In genomic region chr16:31441956-31442355, GRCh38 we compare ENCODE assay signal across 9 cellular contexts. TPM values are rescaled to one million over a fixed set of nuclear protein-coding genes. Genes with fewer than 3 reads are reported as not detected.
DNase-seq lines count a peak whose midpoint lies in the region; ATAC-seq and TF ChIP-seq lines count a peak whose summit lies in the region.
"Had no signal": no experiment of that assay in that cellular context is flagged by ENCODE, and none has a peak within 500 bp of the region (broad histone marks: within the 10 kb centered on the region; RNA-seq: fewer than 3 reads in every experiment).

No MANE protein-coding gene starts in this region.

- CTCF ChIA-PET in activated naive CD4-positive, alpha-beta T cell treated with anti-CD3 and anti-CD28 coated beads, Interleukin-2, amount 10 ng/mL, durations not matched to agents 7 days and 5 days (lab: Charles Lee): interaction anchor here (0.9 to 2.4 kb wide), 6 partner anchors 11 to 242 kb away, joined by 3 to 20 read pairs (median 10); no protein-coding TSS in a partner anchor
- CTCF ChIA-PET in mammary epithelial cell (lab: Charles Lee; ENCODE audit: low non-redundant PET): no interaction called here
- CTCF ChIA-PET in naive thymus-derived CD4-positive, alpha-beta T cell (lab: Charles Lee): interaction anchor here (0.6 to 2.4 kb wide), 7 partner anchors 10 to 539 kb away, joined by 3 to 11 read pairs (median 3); partner anchors contain the start of genes ARMC5 and HSD3B7

- no peaks in the 10 kb centered on the region for H3K36me3 Mint-ChIP-seq in activated naive CD4-positive, alpha-beta T cell treated with anti-CD3 and anti-CD28 coated beads, Interleukin-2, amount 10 ng/mL, durations not matched to agents 7 days and 5 days
- no peaks in the 10 kb centered on the region for H3K36me3 Mint-ChIP-seq in naive thymus-derived CD4-positive, alpha-beta T cell

- H3K4me2 ChIP-seq in mammary epithelial cell (ENCODE audit: insufficient read depth, low read depth, low read length): no peak overlapping the region

- no peaks in the 10 kb centered on the region for H3K9me3 Mint-ChIP-seq in activated naive CD4-positive, alpha-beta T cell treated with anti-CD3 and anti-CD28 coated beads, Interleukin-2, amount 10 ng/mL, durations not matched to agents 7 days and 5 days
- H3K9me3 Mint-ChIP-seq in naive thymus-derived CD4-positive, alpha-beta T cell: no peaks in the 10 kb centered on the region

- TSS peak; percentile 81 for BruUV-seq in mammary epithelial cell (replicated peaks; lab: Mats Ljungman, UMichigan)

- POLR2A ChIA-PET in naive thymus-derived CD4-positive, alpha-beta T cell (lab: Charles Lee): interaction anchor here (1.1 kb wide), 1 partner anchor 13 kb away, joined by 3 read pairs; the partner anchor contains the start of gene COX6A2

- dilution Hi-C loops in mammary epithelial cell (cut with HindIII; ENCODE audit: low sequenced_read_pairs): no loop called here

- WGBS in mammary epithelial cell (ENCODE audit: low coverage, missing lambda C conversion rate): 68% methylated on average over 7 of the region's 34 CpGs

- peaks cover 12% of the 10 kb centered on the region for H3K4me1 Mint-ChIP-seq in activated naive CD4-positive, alpha-beta T cell treated with anti-CD3 and anti-CD28 coated beads, Interleukin-2, amount 10 ng/mL, durations not matched to agents 7 days and 5 days
- peaks cover 0 to 27% (median 10%) of the 10 kb centered on the region in 7 donors for H3K4me1 Mint-ChIP-seq in naive thymus-derived CD4-positive, alpha-beta T cell

- H3K4me3 Mint-ChIP-seq in activated naive CD4-positive, alpha-beta T cell treated with anti-CD3 and anti-CD28 coated beads, Interleukin-2, amount 10 ng/mL, durations not matched to agents 7 days and 5 days: peak overlapping the region; percentile 78
- peak overlapping the region; percentile 70 to 87 (median 83) for H3K4me3 Mint-ChIP-seq in naive thymus-derived CD4-positive, alpha-beta T cell

- no peak overlapping the region for H3K27ac Mint-ChIP-seq in activated naive CD4-positive, alpha-beta T cell treated with anti-CD3 and anti-CD28 coated beads, Interleukin-2, amount 10 ng/mL, durations not matched to agents 7 days and 5 days
- peak overlapping the region in 7 of 9 donors; percentile 9 to 83 (median 21) for H3K27ac Mint-ChIP-seq in naive thymus-derived CD4-positive, alpha-beta T cell

- peaks cover 16% of the 10 kb centered on the region for H3K27me3 Mint-ChIP-seq in activated naive CD4-positive, alpha-beta T cell treated with anti-CD3 and anti-CD28 coated beads, Interleukin-2, amount 10 ng/mL, durations not matched to agents 7 days and 5 days
- H3K27me3 Mint-ChIP-seq in naive thymus-derived CD4-positive, alpha-beta T cell: peaks cover 0 to 3% (median 0%) of the 10 kb centered on the region in 5 donors

- no peaks in the 10 kb centered on the region for H3K79me2 ChIP-seq in mammary epithelial cell (ENCODE audit: insufficient read depth, low read length)

- no peaks in the 10 kb centered on the region for H4K20me1 ChIP-seq in mammary epithelial cell (ENCODE audit: insufficient read depth, low read length)

- H3K4me3 ChIP-seq in mammary epithelial cell (replicated peaks in 1 of 3; ENCODE audit: insufficient read depth in 1 of 3, low read depth in 2 of 3, low read length in 3 of 3): no peak overlapping the region
- no peak overlapping the region for H3K4me3 ChIP-seq in naive thymus-derived CD4-positive, alpha-beta T cell (ENCODE audit: low read length)
- H3K4me3 ChIP-seq in uterus: peak overlapping the region; percentile 59 to 79

- TF ChIP-seq CTCF in mammary epithelial cell (conservative IDR thresholded peaks at IDR 0.05 in 1 of 2, IDR thresholded peaks at IDR 0.05 in 1 of 2; ENCODE audit: extremely low read depth in 1 of 2, insufficient read depth in 1 of 2, low read depth in 1 of 2, low read length in 2 of 2) (no peak), uterus (IDR thresholded peaks at IDR 0.05) (no peak)

- H3K9me3 ChIP-seq in mammary epithelial cell (replicated peaks; ENCODE audit: insufficient read depth, low read length) (no peaks in the 10 kb centered on the region), uterus (no peaks in the 10 kb centered on the region)
- H3K9me3 ChIP-seq in naive thymus-derived CD4-positive, alpha-beta T cell (ENCODE audit: control insufficient read depth in 2 of 3, low read length in 3 of 3): no peaks in the 10 kb centered on the region

- no peak for DNase-seq in activated naive CD4-positive, alpha-beta T cell treated with anti-CD3 and anti-CD28 coated beads, Interleukin-2, amount 10 ng/mL, durations not matched to agents 7 days and 5 days
- no peak for DNase-seq in activated naive CD4-positive, alpha-beta T cell (lab: John Stamatoyannopoulos, UW)
- no peak for DNase-seq in mammary epithelial cell
- no peak for DNase-seq in naive thymus-derived CD4-positive, alpha-beta T cell
- no peak for DNase-seq in uterus
- no peak for DNase-seq in T-helper 9 cell
- no peak for DNase-seq in NCI-H2029 treated with DMSO at 0.1 percent for 48 hours (lab: John Stamatoyannopoulos, UW)

- no peaks in the 10 kb centered on the region for H3K27me3 ChIP-seq in mammary epithelial cell (ENCODE audit: insufficient read depth, low read length)
- H3K27me3 ChIP-seq in naive thymus-derived CD4-positive, alpha-beta T cell (ENCODE audit: control insufficient read depth in 2 of 2, insufficient read depth in 2 of 2, low read length in 2 of 2): no peaks in the 10 kb centered on the region
- H3K27me3 ChIP-seq in uterus: no peaks in the 10 kb centered on the region

- in situ Hi-C loops in mammary epithelial cell (cut with MboI; ENCODE audit: low sequenced_read_pairs in 2 of 2): loop anchor here (5.0 to 25.0 kb wide), 2 partner anchors 450 to 455 kb away; partner anchors contain the start of gene HSD3B7 (in 1 of the 2)

- intact Hi-C loops in mammary epithelial cell (cut with micrococcal nuclease) (loop anchor here (2.0 to 5.0 kb wide), 9 partner anchors 55 to 447 kb away; partner anchors contain the start of genes FUS, KAT8 and PYCARD), uterus (cut with DNase I; ENCODE audit: low total_unique reads) (loop anchor here (10.0 kb wide), 1 partner anchor 457 kb away; the partner anchor contains the start of gene HSD3B7)
- intact Hi-C loops in naive thymus-derived CD4-positive, alpha-beta T cell (cut with micrococcal nuclease): loop anchor here (2.0 to 10.0 kb wide), 6 partner anchors 59 to 597 kb away; partner anchors contain the start of gene PYCARD (in 2 of the 2)

- H3K4me1 ChIP-seq in mammary epithelial cell (ENCODE audit: insufficient read depth, low read length) (peaks cover 4% of the 10 kb centered on the region), uterus (no peaks in the 10 kb centered on the region)
- H3K4me1 ChIP-seq in naive thymus-derived CD4-positive, alpha-beta T cell (ENCODE audit: control insufficient read depth in 2 of 2, insufficient read depth in 2 of 2, low read length in 2 of 2): no peaks in the 10 kb centered on the region

- ATAC-seq in naive thymus-derived CD4-positive, alpha-beta T cell: no peak
- no peak for ATAC-seq in GM18868 (IDR thresholded peaks at IDR 0.05; ENCODE audit: unreplicated experiment)

- no peak overlapping the region for H3K9ac ChIP-seq in mammary epithelial cell (ENCODE audit: insufficient read depth, low read length)

- H3K36me3 ChIP-seq in mammary epithelial cell (ENCODE audit: insufficient read depth, low read length) (no peaks in the 10 kb centered on the region), uterus (no peaks in the 10 kb centered on the region)
- H3K36me3 ChIP-seq in naive thymus-derived CD4-positive, alpha-beta T cell (ENCODE audit: control insufficient read depth in 2 of 3, insufficient read depth in 3 of 3, low read length in 3 of 3): no peaks in the 10 kb centered on the region

- no peak for TF ChIP-seq POLR2A in uterus (IDR thresholded peaks at IDR 0.05)

- no peak overlapping the region for H2AFZ ChIP-seq in mammary epithelial cell (ENCODE audit: low read depth, low read length)

- H3K27ac ChIP-seq in mammary epithelial cell (ENCODE audit: insufficient read depth, low read depth, low read length) (no peak overlapping the region), uterus (peak overlapping the region; percentile 89 to 92)
- H3K27ac ChIP-seq in naive thymus-derived CD4-positive, alpha-beta T cell (ENCODE audit: low read depth, low read length): no peak overlapping the region

RNA-seq across cellular contexts. Expression of gene ZNF843, which starts 0.6 kb away (rescaled TPM):
- total RNA-seq in mammary epithelial cell (under 1 TPM; 0.09 to 0.17 TPM), uterus (1 to 10 TPM in 3 of 4 donors, not detected in 1; 1.0 to 3.3 (median 1.5) TPM)
- 0.06 TPM for polyA plus RNA-seq in mammary epithelial cell
- polyA minus RNA-seq in mammary epithelial cell: not detected
- under 1 TPM; 0.11 to 0.54 (median 0.32) TPM for total RNA-seq in naive thymus-derived CD4-positive, alpha-beta T cell
- under 1 TPM; 0.12 to 0.33 TPM for polyA plus RNA-seq in naive thymus-derived CD4-positive, alpha-beta T cell

RNA-seq across cellular contexts. Expression of gene COX6A2, which starts 13.8 kb away (rescaled TPM):
- total RNA-seq in mammary epithelial cell (not detected), uterus (not detected)
- not detected for polyA plus RNA-seq in mammary epithelial cell
- polyA minus RNA-seq in mammary epithelial cell: not detected
- total RNA-seq in naive thymus-derived CD4-positive, alpha-beta T cell: not detected
- polyA plus RNA-seq in naive thymus-derived CD4-positive, alpha-beta T cell: not detected
- total RNA-seq: T-helper 2 cell treated with Interferon-gamma antibody and Interleukin-4, amounts not matched to agents 100 ng/mL and 5 ng/mL, for 36 hours had no signal

RNA-seq across cellular contexts. Expression of gene ARMC5, which starts 17.3 kb away (rescaled TPM):
- total RNA-seq in mammary epithelial cell (10 to 100 TPM in 1 of 2 donors, 1 to 10 TPM in 1; 8.7 to 10.7 TPM), uterus (10 to 100 TPM in 2 of 4 donors, 1 to 10 TPM in 2; 2.1 to 12.7 (median 8.0) TPM)
- 6.4 TPM for polyA plus RNA-seq in mammary epithelial cell
- 9.8 TPM for polyA minus RNA-seq in mammary epithelial cell
- 10 to 100 TPM in 3 of 5 experiments, 1 to 10 TPM in 2; 8.5 to 14.4 (median 11.5) TPM for total RNA-seq in naive thymus-derived CD4-positive, alpha-beta T cell
- polyA plus RNA-seq in naive thymus-derived CD4-positive, alpha-beta T cell: 10 to 100 TPM in 1 of 2 donors, 1 to 10 TPM in 1; 6.2 to 12.1 TPM

RNA-seq across cellular contexts. Expression of gene TGFB1I1, which starts 30.0 kb away (rescaled TPM):
- 10 to 100 TPM; 45.4 to 50.7 TPM for total RNA-seq in mammary epithelial cell
- polyA plus RNA-seq in mammary epithelial cell: 22.7 TPM
- 62.4 TPM for polyA minus RNA-seq in mammary epithelial cell
- 1 to 10 TPM in 1 of 5 experiments, under 1 TPM in 4; 0.29 to 1.5 (median 0.57) TPM for total RNA-seq in naive thymus-derived CD4-positive, alpha-beta T cell
- under 1 TPM; 0.32 to 0.44 TPM for polyA plus RNA-seq in naive thymus-derived CD4-positive, alpha-beta T cell
- 100 to 1,000 TPM in 2 of 4 donors, 10 to 100 TPM in 2; 61.1 to 336 (median 107) TPM for total RNA-seq in uterus

RNA-seq across cellular contexts. Expression of gene SLC5A2, which starts 41.0 kb away (rescaled TPM):
- under 1 TPM in 1 of 2 donors, not detected in 1; 0.66 TPM for total RNA-seq in mammary epithelial cell
- polyA plus RNA-seq in mammary epithelial cell: 0.17 TPM
- polyA minus RNA-seq in mammary epithelial cell: not detected
- 1 to 10 TPM in 4 of 5 experiments, under 1 TPM in 1; 0.12 to 5.5 (median 3.7) TPM for total RNA-seq in naive thymus-derived CD4-positive, alpha-beta T cell
- 1 to 10 TPM; 2.4 to 3.3 TPM for polyA plus RNA-seq in naive thymus-derived CD4-positive, alpha-beta T cell
- 1 to 10 TPM in 1 of 4 donors, under 1 TPM in 1, not detected in 2; 0.83 to 2.4 TPM for total RNA-seq in uterus
- total RNA-seq: T-helper 2 cell treated with Interferon-gamma antibody and Interleukin-4, amounts not matched to agents 100 ng/mL and 5 ng/mL, for 36 hours had no signal

Comparison
In these comparisons a context has a peak if more than half of its experiments do, and no peak if none do; other contexts are left out.
1. H3K27ac ChIP-seq: peak in uterus (2 of 2); none in mammary epithelial cell (single experiment) and naive thymus-derived CD4-positive, alpha-beta T cell (single experiment).
2. H3K4me3 ChIP-seq: peak in uterus (2 of 2); none in mammary epithelial cell (0 of 3) and naive thymus-derived CD4-positive, alpha-beta T cell (single experiment).